ENCODE assay signal across 2 cellular contexts in genomic region chr1:161219078-161219892, GRCh38.
TF ChIP-seq lines count a peak whose summit lies in the region.

No MANE protein-coding gene starts in this region.

TF ChIP-seq in HepG2, 621 proteins besides CTCF, POLR2A, EP300 and RAD21 (continues in another document):
- TF ChIP-seq ZNF780A (CRISPR knock-in tag; IDR thresholded peaks at IDR 0.05), result peak; percentile 75; the same call in 1 of the 2 replicates
- peak; percentile 72; the same call in 1 of the 2 replicates for TF ChIP-seq ZNF24 (IDR thresholded peaks at IDR 0.05)
- no peak for TF ChIP-seq YY1 (IDR thresholded peaks at IDR 0.05; ENCODE audit: insufficient read depth, insufficient replicate concordance, low read depth, low read length)
- TF ChIP-seq ERF (CRISPR knock-in tag; IDR thresholded peaks at IDR 0.05), result no peak
- peak; percentile 6; the same call in 1 of the 2 replicates for TF ChIP-seq MED1 (CRISPR knock-in tag; IDR thresholded peaks at IDR 0.05)
- 0 out of 2 replicates have a peak, but pooled peaks have one; percentile 51 for TF ChIP-seq SNAI1 (CRISPR knock-in tag; IDR thresholded peaks at IDR 0.05; ENCODE audit: borderline replicate concordance)
- TF ChIP-seq, protein P1, sequence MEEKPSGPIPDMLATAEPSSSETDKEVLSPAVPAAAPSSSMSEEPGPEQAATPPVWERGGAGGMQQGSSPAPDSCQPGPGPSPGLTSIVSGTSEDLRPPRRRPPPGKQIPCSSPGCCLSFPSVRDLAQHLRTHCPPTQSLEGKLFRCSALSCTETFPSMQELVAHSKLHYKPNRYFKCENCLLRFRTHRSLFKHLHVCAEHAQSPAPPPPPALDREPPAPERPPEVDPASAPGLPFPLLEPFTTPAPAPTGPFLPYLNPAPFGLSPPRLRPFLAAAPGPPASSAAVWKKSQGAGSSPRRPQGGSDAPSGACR (CRISPR knock-in tag; IDR thresholded peaks at IDR 0.05), result 0 out of 2 replicates have a peak, but pooled peaks have one; percentile 18
- peak; percentile 54 for TF ChIP-seq NR2F6 (IDR thresholded peaks at IDR 0.05)
- TF ChIP-seq NR2F6 (CRISPR knock-in tag; IDR thresholded peaks at IDR 0.05), result peak; percentile 60; the same call in 1 of the 2 replicates
- no peak for TF ChIP-seq PPARG (CRISPR knock-in tag; conservative IDR thresholded peaks at IDR 0.05)
- peak; percentile 48; the same call in 1 of the 2 replicates for TF ChIP-seq ZNF841 (CRISPR knock-in tag; IDR thresholded peaks at IDR 0.05; ENCODE audit: borderline replicate concordance)
- TF ChIP-seq POLR2G (IDR thresholded peaks at IDR 0.05; ENCODE audit: low read depth, low read length), result peak; percentile 79
- no peak for TF ChIP-seq ARHGAP35 (CRISPR knock-in tag; IDR thresholded peaks at IDR 0.05; ENCODE audit: borderline replicate concordance)
- peak; percentile 15 for TF ChIP-seq AGO2 (optimal IDR thresholded peaks at IDR 0.05; ENCODE audit: low read depth, low read length)
- TF ChIP-seq RFX5 (IDR thresholded peaks at IDR 0.05; ENCODE audit: low read depth, low read length), result no peak
- TF ChIP-seq SATB2 (CRISPR knock-in tag; IDR thresholded peaks at IDR 0.05), result no peak
- 0 out of 2 replicates have a peak, but pooled peaks have one; percentile 8 for TF ChIP-seq MLLT10 (CRISPR knock-in tag; IDR thresholded peaks at IDR 0.05)
- TF ChIP-seq ZMAT5 (CRISPR knock-in tag; IDR thresholded peaks at IDR 0.05; ENCODE audit: borderline replicate concordance, low read depth), result no peak
- no peak for TF ChIP-seq CEBPB (IDR thresholded peaks at IDR 0.05; ENCODE audit: borderline replicate concordance, low read depth, low read length)
- TF ChIP-seq, protein P2, sequence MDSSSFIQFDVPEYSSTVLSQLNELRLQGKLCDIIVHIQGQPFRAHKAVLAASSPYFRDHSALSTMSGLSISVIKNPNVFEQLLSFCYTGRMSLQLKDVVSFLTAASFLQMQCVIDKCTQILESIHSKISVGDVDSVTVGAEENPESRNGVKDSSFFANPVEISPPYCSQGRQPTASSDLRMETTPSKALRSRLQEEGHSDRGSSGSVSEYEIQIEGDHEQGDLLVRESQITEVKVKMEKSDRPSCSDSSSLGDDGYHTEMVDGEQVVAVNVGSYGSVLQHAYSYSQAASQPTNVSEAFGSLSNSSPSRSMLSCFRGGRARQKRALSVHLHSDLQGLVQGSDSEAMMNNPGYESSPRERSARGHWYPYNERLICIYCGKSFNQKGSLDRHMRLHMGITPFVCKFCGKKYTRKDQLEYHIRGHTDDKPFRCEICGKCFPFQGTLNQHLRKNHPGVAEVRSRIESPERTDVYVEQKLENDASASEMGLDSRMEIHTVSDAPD (CRISPR knock-in tag; IDR thresholded peaks at IDR 0.05), result 0 out of 2 replicates have a peak, but pooled peaks have one; percentile 52
- peak; percentile 58 for TF ChIP-seq ZNF883 (CRISPR knock-in tag; IDR thresholded peaks at IDR 0.05; ENCODE audit: not compliant biosample characterization)
- no peak for TF ChIP-seq DMAP1 (CRISPR knock-in tag; IDR thresholded peaks at IDR 0.05)
- no peak for TF ChIP-seq POGZ (CRISPR knock-in tag; IDR thresholded peaks at IDR 0.05)
- no peak for TF ChIP-seq PHF8 (CRISPR knock-in tag; IDR thresholded peaks at IDR 0.05)
- TF ChIP-seq ZNF7 (CRISPR knock-in tag; IDR thresholded peaks at IDR 0.05), result no peak

TF ChIP-seq in GM12891, 5 proteins besides CTCF, POLR2A, EP300 and RAD21:
- no peak for TF ChIP-seq TAF1 (IDR thresholded peaks at IDR 0.05; ENCODE audit: low read depth, low read length)
- TF ChIP-seq PAX5 (IDR thresholded peaks at IDR 0.05; ENCODE audit: insufficient read depth, low read length, severe bottlenecking), result no peak
- no peak for TF ChIP-seq POU2F2 (IDR thresholded peaks at IDR 0.05; ENCODE audit: low read depth, low read length)
- no peak for TF ChIP-seq POLR2AphosphoS5 (IDR thresholded peaks at IDR 0.05; ENCODE audit: low read depth, low read length)
- no peak for TF ChIP-seq SPI1 (IDR thresholded peaks at IDR 0.05; ENCODE audit: low read depth, low read length)
